8 cellular contexts compared by ENCODE assay signal in genomic region chr14:64465208-64465821, GRCh38. TPM values are rescaled to one million over a fixed set of nuclear protein-coding genes. Genes with fewer than 3 reads are reported as not detected.
DNase-seq lines count a peak whose midpoint lies in the region; ATAC-seq and TF ChIP-seq lines count a peak whose summit lies in the region.

Gene AKAP5 (plus strand): TSS chr14:64465499. CDS start chr14:64468395, 2,896 bp downstream.

- H3K36me3 Mint-ChIP-seq in stimulated activated naive CD8-positive, alpha-beta T cell treated with anti-CD3 and anti-CD28 coated beads, Interleukin-15, Interleukin-2, amounts not matched to agents 100 ng/mL and 50 ng/mL, for 24 hours (ENCODE audit: low read depth): peaks cover 5% of the 10 kb centered on the region

- H3K9me2 ChIP-seq in neural cell (ENCODE audit: insufficient read depth, low read length): no peaks in the 10 kb centered on the region

- no peaks in the 10 kb centered on the region for H3K9me3 Mint-ChIP-seq in stimulated activated naive CD8-positive, alpha-beta T cell treated with anti-CD3 and anti-CD28 coated beads, Interleukin-15, Interleukin-2, amounts not matched to agents 100 ng/mL and 50 ng/mL, for 24 hours

- no peaks in the 10 kb centered on the region for H3K36me3 ChIP-seq in neural cell (ENCODE audit: insufficient read depth, low read length)

- no peaks in the 10 kb centered on the region for H3K79me2 ChIP-seq in neural cell (replicated peaks; ENCODE audit: insufficient read depth, low read length)

- H3K27me3 Mint-ChIP-seq in stimulated activated naive CD8-positive, alpha-beta T cell treated with anti-CD3 and anti-CD28 coated beads, Interleukin-15, Interleukin-2, amounts not matched to agents 100 ng/mL and 50 ng/mL, for 24 hours: no peaks in the 10 kb centered on the region

- peak within 1 kb of the TSS; percentile 34 for H3K27ac ChIP-seq in 22Rv1
- H3K27ac ChIP-seq in neural cell (ENCODE audit: low read length): peak within 1 kb of the TSS; percentile 7

- peak within 1 kb of the TSS; percentile 70 for H3K9ac ChIP-seq in neural cell (ENCODE audit: low read length)

- H3K4me3 ChIP-seq in fibroblast of mammary gland (ENCODE audit: control insufficient read depth, low read depth, low read length): peak within 1 kb of the TSS; percentile 59
- peak within 1 kb of the TSS; percentile 91 for H3K4me3 ChIP-seq in neural cell (ENCODE audit: low read length)

- no peak for TF ChIP-seq EP300 in neural cell (conservative IDR thresholded peaks at IDR 0.05; ENCODE audit: poor library complexity, severe bottlenecking)

- no peaks in the 10 kb centered on the region for H3F3A ChIP-seq in neural cell (ENCODE audit: insufficient read depth, low read length, poor library complexity, severe bottlenecking)

- DNase-seq in NCI-H82 treated with DMSO at 0.1 percent for 48 hours (lab: John Stamatoyannopoulos, UW; ENCODE audit: unreplicated experiment) (peak; percentile 17), fibroblast of mammary gland (ENCODE audit: low read depth) (no peak)
- DNase-seq in activated T-cell treated with anti-CD3 and anti-CD28 coated beads, Interleukin-2, amount 50 U/mL, for 48 hours: peak; percentile 56 to 72

- TF ChIP-seq CTCF in 22Rv1 (IDR thresholded peaks at IDR 0.05): peak; percentile 26; the same call in 1 of the 2 replicates
- no peak for TF ChIP-seq CTCF in fibroblast of mammary gland (conservative IDR thresholded peaks at IDR 0.05; ENCODE audit: control insufficient read depth, insufficient read depth, low read depth, low read length)
- TF ChIP-seq CTCF in neural cell (IDR thresholded peaks at IDR 0.05; ENCODE audit: poor library complexity, severe bottlenecking): no peak

- H2AFZ ChIP-seq in neural cell (ENCODE audit: low read depth, low read length): peak within 1 kb of the TSS; percentile 81

- H3K27me3 ChIP-seq in neural cell (ENCODE audit: insufficient read depth, low read depth, low read length): no peaks in the 10 kb centered on the region

- peak within 1 kb of the TSS; percentile 85 for H3K4me3 Mint-ChIP-seq in stimulated activated naive CD8-positive, alpha-beta T cell treated with anti-CD3 and anti-CD28 coated beads, Interleukin-15, Interleukin-2, amounts not matched to agents 100 ng/mL and 50 ng/mL, for 24 hours

- TF ChIP-seq RAD21 in neural cell (conservative IDR thresholded peaks at IDR 0.05): peak; percentile 16

- peak within 1 kb of the TSS; percentile 82 for H3K27ac Mint-ChIP-seq in stimulated activated naive CD8-positive, alpha-beta T cell treated with anti-CD3 and anti-CD28 coated beads, Interleukin-15, Interleukin-2, amounts not matched to agents 100 ng/mL and 50 ng/mL, for 24 hours

- H3K9me3 ChIP-seq in neural cell (ENCODE audit: low read length): no peaks in the 10 kb centered on the region

- ATAC-seq in GM18517 (IDR thresholded peaks at IDR 0.05; ENCODE audit: unreplicated experiment) (peak; percentile 63), HG03097 (IDR thresholded peaks at IDR 0.05; ENCODE audit: low FRiP score, unreplicated experiment) (peak; percentile 48)

- no peaks in the 10 kb centered on the region for H4K20me1 ChIP-seq in neural cell (ENCODE audit: insufficient read depth)

- peaks cover 50% of the 10 kb centered on the region for H3K4me1 Mint-ChIP-seq in stimulated activated naive CD8-positive, alpha-beta T cell treated with anti-CD3 and anti-CD28 coated beads, Interleukin-15, Interleukin-2, amounts not matched to agents 100 ng/mL and 50 ng/mL, for 24 hours (ENCODE audit: low read depth)

- H3K4me2 ChIP-seq in neural cell (ENCODE audit: low read length): peak within 1 kb of the TSS; percentile 46

TF ChIP-seq in neural cell, 6 proteins besides CTCF, POLR2A, EP300 and RAD21:
- peak; percentile 65 for TF ChIP-seq MXI1 (conservative IDR thresholded peaks at IDR 0.05; ENCODE audit: poor library complexity, severe bottlenecking)
- no peak for TF ChIP-seq POLR2AphosphoS5 (IDR thresholded peaks at IDR 0.05)
TF ChIP-seq in neural cell: peak in this region for 1.

RNA-seq across cellular contexts. Expression of gene AKAP5, which starts in this region (rescaled TPM):
- 1.8 and 2.6 TPM in 2 replicates for polyA plus RNA-seq in neural cell
- 11.2 and 12.4 TPM in 2 replicates for polyA minus RNA-seq in neural cell
